In the genomic region with DNA sequence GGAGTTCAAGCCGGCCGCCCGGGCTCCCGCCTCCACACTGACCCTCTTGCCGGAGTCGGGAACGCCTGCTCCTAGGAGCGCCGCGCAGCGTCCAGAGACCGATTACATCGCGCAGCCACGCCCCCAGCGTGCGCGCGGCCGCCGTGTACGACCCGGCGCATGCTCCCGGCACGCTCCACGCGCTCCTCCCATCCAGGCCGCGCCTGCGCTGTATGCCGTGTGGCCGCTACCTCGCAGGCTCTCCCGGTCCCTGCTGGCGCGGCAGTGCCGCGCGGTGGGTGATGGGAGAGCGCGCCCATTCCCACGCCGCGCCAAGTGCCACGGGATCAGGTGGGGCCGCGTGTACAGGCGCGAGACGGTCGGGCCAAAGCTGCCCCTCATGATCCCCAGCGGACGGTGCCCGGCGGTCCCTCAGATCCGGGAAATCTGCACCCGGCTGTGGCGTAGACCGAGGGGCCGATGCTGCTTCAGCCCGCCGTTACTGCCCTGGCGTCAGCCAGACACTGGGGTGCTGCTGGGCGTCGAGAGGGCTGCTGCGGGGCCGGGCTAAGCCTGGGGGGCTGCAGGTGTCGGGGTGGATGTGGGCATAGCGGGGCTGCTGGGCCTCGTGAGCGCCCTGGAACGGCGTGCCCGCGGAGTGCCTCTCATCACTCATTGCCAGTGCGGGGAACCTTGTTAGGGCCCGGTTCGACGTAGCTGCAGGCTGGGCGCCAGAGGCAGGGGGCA, we compare ENCODE assay signal across 1 cellular context.
A peak's percentile ranks its signal among the peaks of the same experiment; 100 is the strongest.
TF ChIP-seq lines count a peak whose summit lies in the region.

A gene with protein sequence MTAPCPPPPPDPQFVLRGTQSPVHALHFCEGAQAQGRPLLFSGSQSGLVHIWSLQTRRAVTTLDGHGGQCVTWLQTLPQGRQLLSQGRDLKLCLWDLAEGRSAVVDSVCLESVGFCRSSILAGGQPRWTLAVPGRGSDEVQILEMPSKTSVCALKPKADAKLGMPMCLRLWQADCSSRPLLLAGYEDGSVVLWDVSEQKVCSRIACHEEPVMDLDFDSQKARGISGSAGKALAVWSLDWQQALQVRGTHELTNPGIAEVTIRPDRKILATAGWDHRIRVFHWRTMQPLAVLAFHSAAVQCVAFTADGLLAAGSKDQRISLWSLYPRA (minus strand): TSS at position 97 of the 726 bp plus-strand sequence. CDS start 33,519 bp downstream, outside the sequence.
A gene with protein sequence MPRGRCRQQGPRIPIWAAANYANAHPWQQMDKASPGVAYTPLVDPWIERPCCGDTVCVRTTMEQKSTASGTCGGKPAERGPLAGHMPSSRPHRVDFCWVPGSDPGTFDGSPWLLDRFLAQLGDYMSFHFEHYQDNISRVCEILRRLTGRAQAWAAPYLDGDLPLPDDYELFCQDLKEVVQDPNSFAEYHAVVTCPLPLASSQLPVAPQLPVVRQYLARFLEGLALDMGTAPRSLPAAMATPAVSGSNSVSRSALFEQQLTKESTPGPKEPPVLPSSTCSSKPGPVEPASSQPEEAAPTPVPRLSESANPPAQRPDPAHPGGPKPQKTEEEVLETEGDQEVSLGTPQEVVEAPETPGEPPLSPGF (minus strand): TSS at position 97 of the 726 bp plus-strand sequence. CDS start 2,613 bp downstream, outside the sequence.

TF ChIP-seq in K562, 482 proteins besides CTCF, POLR2A, EP300 and RAD21 (continued from another document and continues in another):
- TF ChIP-seq, protein P1, sequence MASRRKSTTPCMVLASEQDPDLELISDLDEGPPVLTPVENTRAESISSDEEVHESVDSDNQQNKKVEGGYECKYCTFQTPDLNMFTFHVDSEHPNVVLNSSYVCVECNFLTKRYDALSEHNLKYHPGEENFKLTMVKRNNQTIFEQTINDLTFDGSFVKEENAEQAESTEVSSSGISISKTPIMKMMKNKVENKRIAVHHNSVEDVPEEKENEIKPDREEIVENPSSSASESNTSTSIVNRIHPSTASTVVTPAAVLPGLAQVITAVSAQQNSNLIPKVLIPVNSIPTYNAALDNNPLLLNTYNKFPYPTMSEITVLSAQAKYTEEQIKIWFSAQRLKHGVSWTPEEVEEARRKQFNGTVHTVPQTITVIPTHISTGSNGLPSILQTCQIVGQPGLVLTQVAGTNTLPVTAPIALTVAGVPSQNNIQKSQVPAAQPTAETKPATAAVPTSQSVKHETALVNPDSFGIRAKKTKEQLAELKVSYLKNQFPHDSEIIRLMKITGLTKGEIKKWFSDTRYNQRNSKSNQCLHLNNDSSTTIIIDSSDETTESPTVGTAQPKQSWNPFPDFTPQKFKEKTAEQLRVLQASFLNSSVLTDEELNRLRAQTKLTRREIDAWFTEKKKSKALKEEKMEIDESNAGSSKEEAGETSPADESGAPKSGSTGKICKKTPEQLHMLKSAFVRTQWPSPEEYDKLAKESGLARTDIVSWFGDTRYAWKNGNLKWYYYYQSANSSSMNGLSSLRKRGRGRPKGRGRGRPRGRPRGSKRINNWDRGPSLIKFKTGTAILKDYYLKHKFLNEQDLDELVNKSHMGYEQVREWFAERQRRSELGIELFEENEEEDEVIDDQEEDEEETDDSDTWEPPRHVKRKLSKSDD (conservative IDR thresholded peaks at IDR 0.05; ENCODE audit: low read length), result peak; percentile 76; the same call in 1 of the 2 replicates
- no peak for TF ChIP-seq HMGN3 (IDR thresholded peaks at IDR 0.05; ENCODE audit: borderline replicate concordance, extremely low read depth, insufficient read length, low read depth, low read length)
- no peak for TF ChIP-seq ELF2 (CRISPR knock-in tag; IDR thresholded peaks at IDR 0.05)
- no peak for TF ChIP-seq TCF3 (CRISPR knock-in tag; IDR thresholded peaks at IDR 0.05)
- TF ChIP-seq ERF (CRISPR knock-in tag; IDR thresholded peaks at IDR 0.05), result peak; percentile 96
- peak; percentile 87; the same call in 1 of the 2 replicates for TF ChIP-seq ZKSCAN1 (IDR thresholded peaks at IDR 0.05; ENCODE audit: low read depth, low read length)
- TF ChIP-seq, protein P2, sequence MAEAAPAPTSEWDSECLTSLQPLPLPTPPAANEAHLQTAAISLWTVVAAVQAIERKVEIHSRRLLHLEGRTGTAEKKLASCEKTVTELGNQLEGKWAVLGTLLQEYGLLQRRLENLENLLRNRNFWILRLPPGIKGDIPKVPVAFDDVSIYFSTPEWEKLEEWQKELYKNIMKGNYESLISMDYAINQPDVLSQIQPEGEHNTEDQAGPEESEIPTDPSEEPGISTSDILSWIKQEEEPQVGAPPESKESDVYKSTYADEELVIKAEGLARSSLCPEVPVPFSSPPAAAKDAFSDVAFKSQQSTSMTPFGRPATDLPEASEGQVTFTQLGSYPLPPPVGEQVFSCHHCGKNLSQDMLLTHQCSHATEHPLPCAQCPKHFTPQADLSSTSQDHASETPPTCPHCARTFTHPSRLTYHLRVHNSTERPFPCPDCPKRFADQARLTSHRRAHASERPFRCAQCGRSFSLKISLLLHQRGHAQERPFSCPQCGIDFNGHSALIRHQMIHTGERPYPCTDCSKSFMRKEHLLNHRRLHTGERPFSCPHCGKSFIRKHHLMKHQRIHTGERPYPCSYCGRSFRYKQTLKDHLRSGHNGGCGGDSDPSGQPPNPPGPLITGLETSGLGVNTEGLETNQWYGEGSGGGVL (CRISPR knock-in tag; IDR thresholded peaks at IDR 0.05), result no peak
- no peak for TF ChIP-seq FOXJ2 (tag; IDR thresholded peaks at IDR 0.05)
- TF ChIP-seq, protein P3, sequence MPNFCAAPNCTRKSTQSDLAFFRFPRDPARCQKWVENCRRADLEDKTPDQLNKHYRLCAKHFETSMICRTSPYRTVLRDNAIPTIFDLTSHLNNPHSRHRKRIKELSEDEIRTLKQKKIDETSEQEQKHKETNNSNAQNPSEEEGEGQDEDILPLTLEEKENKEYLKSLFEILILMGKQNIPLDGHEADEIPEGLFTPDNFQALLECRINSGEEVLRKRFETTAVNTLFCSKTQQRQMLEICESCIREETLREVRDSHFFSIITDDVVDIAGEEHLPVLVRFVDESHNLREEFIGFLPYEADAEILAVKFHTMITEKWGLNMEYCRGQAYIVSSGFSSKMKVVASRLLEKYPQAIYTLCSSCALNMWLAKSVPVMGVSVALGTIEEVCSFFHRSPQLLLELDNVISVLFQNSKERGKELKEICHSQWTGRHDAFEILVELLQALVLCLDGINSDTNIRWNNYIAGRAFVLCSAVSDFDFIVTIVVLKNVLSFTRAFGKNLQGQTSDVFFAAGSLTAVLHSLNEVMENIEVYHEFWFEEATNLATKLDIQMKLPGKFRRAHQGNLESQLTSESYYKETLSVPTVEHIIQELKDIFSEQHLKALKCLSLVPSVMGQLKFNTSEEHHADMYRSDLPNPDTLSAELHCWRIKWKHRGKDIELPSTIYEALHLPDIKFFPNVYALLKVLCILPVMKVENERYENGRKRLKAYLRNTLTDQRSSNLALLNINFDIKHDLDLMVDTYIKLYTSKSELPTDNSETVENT (CRISPR knock-in tag; IDR thresholded peaks at IDR 0.05), result no peak
- no peak for TF ChIP-seq ZNF224 (CRISPR knock-in tag; IDR thresholded peaks at IDR 0.05)
- TF ChIP-seq SRSF3 (IDR thresholded peaks at IDR 0.05; ENCODE audit: insufficient read depth, low read length), result no peak
- peak; percentile 44; the same call in 1 of the 2 replicates for TF ChIP-seq JUNB (CRISPR knock-in tag; conservative IDR thresholded peaks at IDR 0.05)
- no peak for TF ChIP-seq ETV1 (tag; conservative IDR thresholded peaks at IDR 0.05; ENCODE audit: low read depth)
- no peak for TF ChIP-seq FUS (optimal IDR thresholded peaks at IDR 0.05; ENCODE audit: low read depth, low read length)
- TF ChIP-seq MECOM (CRISPR knock-in tag; IDR thresholded peaks at IDR 0.05), result no peak
- TF ChIP-seq POLR3A (IDR thresholded peaks at IDR 0.05; ENCODE audit: borderline replicate concordance, extremely low read depth, insufficient read depth, insufficient read length), result no peak
- TF ChIP-seq CCAR2 (IDR thresholded peaks at IDR 0.05; ENCODE audit: low read depth, low read length), result no peak
- TF ChIP-seq IRF2 (CRISPR knock-in tag; IDR thresholded peaks at IDR 0.05), result no peak
- TF ChIP-seq NFATC3 (IDR thresholded peaks at IDR 0.05), result no peak
- TF ChIP-seq ZEB2 (IDR thresholded peaks at IDR 0.05), result no peak
- TF ChIP-seq, protein P4, sequence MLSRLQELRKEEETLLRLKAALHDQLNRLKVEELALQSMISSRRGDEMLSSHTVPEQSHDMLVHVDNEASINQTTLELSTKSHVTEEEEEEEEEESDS (CRISPR knock-in tag; IDR thresholded peaks at IDR 0.05), result no peak
- TF ChIP-seq CBFA2T3 (IDR thresholded peaks at IDR 0.05), result no peak
- TF ChIP-seq ZNF384 (IDR thresholded peaks at IDR 0.05; ENCODE audit: low read depth, low read length), result peak; percentile 29
- peak; percentile 87 for TF ChIP-seq DIDO1 (tag; IDR thresholded peaks at IDR 0.05; ENCODE audit: low read depth)
- no peak for TF ChIP-seq TAF1 (IDR thresholded peaks at IDR 0.05; ENCODE audit: control insufficient read depth, extremely low read depth, insufficient read depth, low read length, severe bottlenecking)
- peak; percentile 66 for TF ChIP-seq SREBF1 (IDR thresholded peaks at IDR 0.05; ENCODE audit: borderline replicate concordance, low read depth, low read length)
- TF ChIP-seq RB1 (IDR thresholded peaks at IDR 0.05; ENCODE audit: low read depth), result no peak
- peak; percentile 89 for TF ChIP-seq RFX7 (CRISPR knock-in tag; IDR thresholded peaks at IDR 0.05)
- TF ChIP-seq TARDBP (IDR thresholded peaks at IDR 0.05), result no peak
- no peak for TF ChIP-seq KAT8 (IDR thresholded peaks at IDR 0.05; ENCODE audit: low read depth)
- TF ChIP-seq NR2F6 (CRISPR knock-in tag; IDR thresholded peaks at IDR 0.05), result peak; percentile 24; the same call in 1 of the 2 replicates
- peak; percentile 82 for TF ChIP-seq CHD2 (IDR thresholded peaks at IDR 0.05; ENCODE audit: low read depth, low read length)
- TF ChIP-seq NUFIP1 (IDR thresholded peaks at IDR 0.05; ENCODE audit: partially characterized antibody), result no peak
- TF ChIP-seq RBBP5 (IDR thresholded peaks at IDR 0.05; ENCODE audit: borderline replicate concordance, insufficient read depth, low read length, poor library complexity, severe bottlenecking), result peak; percentile 90
- TF ChIP-seq, protein P5, sequence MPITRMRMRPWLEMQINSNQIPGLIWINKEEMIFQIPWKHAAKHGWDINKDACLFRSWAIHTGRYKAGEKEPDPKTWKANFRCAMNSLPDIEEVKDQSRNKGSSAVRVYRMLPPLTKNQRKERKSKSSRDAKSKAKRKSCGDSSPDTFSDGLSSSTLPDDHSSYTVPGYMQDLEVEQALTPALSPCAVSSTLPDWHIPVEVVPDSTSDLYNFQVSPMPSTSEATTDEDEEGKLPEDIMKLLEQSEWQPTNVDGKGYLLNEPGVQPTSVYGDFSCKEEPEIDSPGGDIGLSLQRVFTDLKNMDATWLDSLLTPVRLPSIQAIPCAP (CRISPR knock-in tag; IDR thresholded peaks at IDR 0.05; ENCODE audit: borderline replicate concordance), result no peak
- 0 out of 4 replicates have a peak, but pooled peaks of 1 of the 2 experiments have one; percentile 80 for TF ChIP-seq SIN3A (IDR thresholded peaks at IDR 0.05; ENCODE audit: borderline replicate concordance in 2 of 2, control insufficient read depth in 1 of 2, low read depth in 2 of 2, low read length in 2 of 2)
- TF ChIP-seq TEAD1 (CRISPR knock-in tag; IDR thresholded peaks at IDR 0.05), result peak in 1 of 2 experiments; percentile 55; a peak in 2 of 4 replicates
- TF ChIP-seq NONO (IDR thresholded peaks at IDR 0.05; ENCODE audit: low read depth in 2 of 2, low read length in 1 of 2), result no peak
- TF ChIP-seq, protein P6, sequence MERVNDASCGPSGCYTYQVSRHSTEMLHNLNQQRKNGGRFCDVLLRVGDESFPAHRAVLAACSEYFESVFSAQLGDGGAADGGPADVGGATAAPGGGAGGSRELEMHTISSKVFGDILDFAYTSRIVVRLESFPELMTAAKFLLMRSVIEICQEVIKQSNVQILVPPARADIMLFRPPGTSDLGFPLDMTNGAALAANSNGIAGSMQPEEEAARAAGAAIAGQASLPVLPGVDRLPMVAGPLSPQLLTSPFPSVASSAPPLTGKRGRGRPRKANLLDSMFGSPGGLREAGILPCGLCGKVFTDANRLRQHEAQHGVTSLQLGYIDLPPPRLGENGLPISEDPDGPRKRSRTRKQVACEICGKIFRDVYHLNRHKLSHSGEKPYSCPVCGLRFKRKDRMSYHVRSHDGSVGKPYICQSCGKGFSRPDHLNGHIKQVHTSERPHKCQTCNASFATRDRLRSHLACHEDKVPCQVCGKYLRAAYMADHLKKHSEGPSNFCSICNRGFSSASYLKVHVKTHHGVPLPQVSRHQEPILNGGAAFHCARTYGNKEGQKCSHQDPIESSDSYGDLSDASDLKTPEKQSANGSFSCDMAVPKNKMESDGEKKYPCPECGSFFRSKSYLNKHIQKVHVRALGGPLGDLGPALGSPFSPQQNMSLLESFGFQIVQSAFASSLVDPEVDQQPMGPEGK (CRISPR knock-in tag; IDR thresholded peaks at IDR 0.05; ENCODE audit: borderline replicate concordance), result no peak
- TF ChIP-seq, protein P7, sequence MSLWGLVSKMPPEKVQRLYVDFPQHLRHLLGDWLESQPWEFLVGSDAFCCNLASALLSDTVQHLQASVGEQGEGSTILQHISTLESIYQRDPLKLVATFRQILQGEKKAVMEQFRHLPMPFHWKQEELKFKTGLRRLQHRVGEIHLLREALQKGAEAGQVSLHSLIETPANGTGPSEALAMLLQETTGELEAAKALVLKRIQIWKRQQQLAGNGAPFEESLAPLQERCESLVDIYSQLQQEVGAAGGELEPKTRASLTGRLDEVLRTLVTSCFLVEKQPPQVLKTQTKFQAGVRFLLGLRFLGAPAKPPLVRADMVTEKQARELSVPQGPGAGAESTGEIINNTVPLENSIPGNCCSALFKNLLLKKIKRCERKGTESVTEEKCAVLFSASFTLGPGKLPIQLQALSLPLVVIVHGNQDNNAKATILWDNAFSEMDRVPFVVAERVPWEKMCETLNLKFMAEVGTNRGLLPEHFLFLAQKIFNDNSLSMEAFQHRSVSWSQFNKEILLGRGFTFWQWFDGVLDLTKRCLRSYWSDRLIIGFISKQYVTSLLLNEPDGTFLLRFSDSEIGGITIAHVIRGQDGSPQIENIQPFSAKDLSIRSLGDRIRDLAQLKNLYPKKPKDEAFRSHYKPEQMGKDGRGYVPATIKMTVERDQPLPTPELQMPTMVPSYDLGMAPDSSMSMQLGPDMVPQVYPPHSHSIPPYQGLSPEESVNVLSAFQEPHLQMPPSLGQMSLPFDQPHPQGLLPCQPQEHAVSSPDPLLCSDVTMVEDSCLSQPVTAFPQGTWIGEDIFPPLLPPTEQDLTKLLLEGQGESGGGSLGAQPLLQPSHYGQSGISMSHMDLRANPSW (CRISPR knock-in tag; IDR thresholded peaks at IDR 0.05), result peak; percentile 100
- TF ChIP-seq SNRNP70 (optimal IDR thresholded peaks at IDR 0.05; ENCODE audit: low read depth, low read length), result no peak
- TF ChIP-seq, protein P8, sequence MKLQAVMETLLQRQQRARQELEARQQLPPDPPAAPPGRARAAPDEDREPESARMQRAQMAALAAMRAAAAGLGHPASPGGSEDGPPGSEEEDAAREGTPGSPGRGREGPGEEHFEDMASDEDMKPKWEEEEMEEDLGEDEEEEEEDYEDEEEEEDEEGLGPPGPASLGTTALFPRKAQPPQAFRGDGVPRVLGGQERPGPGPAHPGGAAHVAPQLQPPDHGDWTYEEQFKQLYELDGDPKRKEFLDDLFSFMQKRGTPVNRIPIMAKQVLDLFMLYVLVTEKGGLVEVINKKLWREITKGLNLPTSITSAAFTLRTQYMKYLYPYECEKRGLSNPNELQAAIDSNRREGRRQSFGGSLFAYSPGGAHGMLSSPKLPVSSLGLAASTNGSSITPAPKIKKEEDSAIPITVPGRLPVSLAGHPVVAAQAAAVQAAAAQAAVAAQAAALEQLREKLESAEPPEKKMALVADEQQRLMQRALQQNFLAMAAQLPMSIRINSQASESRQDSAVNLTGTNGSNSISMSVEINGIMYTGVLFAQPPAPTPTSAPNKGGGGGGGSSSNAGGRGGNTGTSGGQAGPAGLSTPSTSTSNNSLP (IDR thresholded peaks at IDR 0.05; ENCODE audit: borderline replicate concordance, low read depth, low read length), result 0 out of 2 replicates have a peak, but pooled peaks have one; percentile 50
